8 cellular contexts compared by ENCODE assay signal in the genomic region with DNA sequence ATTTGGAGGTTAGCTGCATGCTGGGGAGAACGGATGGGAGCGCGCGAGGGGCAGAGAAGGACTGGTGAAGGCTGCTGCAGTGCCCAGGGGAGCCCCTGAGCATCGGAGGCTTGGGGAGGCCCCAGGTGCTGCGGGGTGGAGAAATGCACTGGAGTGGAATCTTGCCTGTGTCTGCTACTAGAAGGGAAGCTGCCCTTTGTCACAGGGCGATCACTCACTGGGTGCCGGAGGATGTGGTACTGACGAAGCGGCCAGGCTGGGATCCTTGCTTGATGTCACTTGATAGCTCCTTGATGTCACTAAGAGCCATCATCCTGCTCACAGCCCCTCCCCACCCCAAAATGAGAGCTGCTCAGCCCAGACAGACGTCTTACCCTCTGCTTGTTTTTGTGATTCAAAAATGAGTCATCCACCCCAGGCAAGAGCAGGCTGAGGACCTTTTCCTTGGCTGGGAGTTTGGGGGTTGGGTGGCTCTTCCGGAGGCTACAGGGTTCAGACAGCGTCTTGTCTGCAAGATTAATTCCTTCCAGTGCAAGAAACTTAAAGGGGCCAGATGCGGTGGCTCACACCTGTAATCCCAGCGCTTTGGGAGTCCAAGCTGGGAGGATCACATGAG.
DNase-seq lines count a peak whose midpoint lies in the region; ATAC-seq and TF ChIP-seq lines count a peak whose summit lies in the region.

No MANE protein-coding gene starts in this region.

- H3K9me3 Mint-ChIP-seq in activated naive CD4-positive, alpha-beta T cell treated with anti-CD3 and anti-CD28 coated beads, Interleukin-2, amount 50 U/mL, for 72 hours, result no peaks in the 10 kb centered on the region

- WGBS in mesendoderm (ENCODE audit: extremely low coverage, insufficient coverage, low lambda C conversion rate), result no CpG with 5 or more reads among the region's 15 CpGs

- no peaks in the 10 kb centered on the region for H3K9me3 ChIP-seq in HUES6 (ENCODE audit: control insufficient read depth, insufficient read depth, low read depth, low read length)

- H3K27me3 ChIP-seq in HUES6 (ENCODE audit: control insufficient read depth, insufficient read depth, low read length) (no peaks in the 10 kb centered on the region), mesendoderm (ENCODE audit: insufficient read depth, low read length, poor library complexity) (no peaks in the 10 kb centered on the region)

- H3K9ac ChIP-seq in HUES6 (ENCODE audit: low read length) (peak overlapping the region; percentile 51), mesendoderm (ENCODE audit: low read length) (no peak overlapping the region)

- no peak overlapping the region for H3K4ac ChIP-seq in mesendoderm (ENCODE audit: low read depth, low read length)

- in situ Hi-C loops in GM13977 (cut with MboI; ENCODE audit: low pct_unique_long_range_greater_than_20kb, low sequenced_read_pairs, unreplicated experiment), result no loop called here

- H3K36me3 Mint-ChIP-seq in activated naive CD4-positive, alpha-beta T cell treated with anti-CD3 and anti-CD28 coated beads, Interleukin-2, amount 50 U/mL, for 72 hours, result no peaks in the 10 kb centered on the region

- peak; percentile 73 to 78 for ATAC-seq in activated naive CD4-positive, alpha-beta T cell treated with anti-CD3 and anti-CD28 coated beads, Interleukin-2, amount 50 U/mL, for 72 hours
- no peak for ATAC-seq in GM18502 (IDR thresholded peaks at IDR 0.05; ENCODE audit: poor library complexity, unreplicated experiment)
- ATAC-seq in HG03460 (IDR thresholded peaks at IDR 0.05; ENCODE audit: unreplicated experiment), result no peak

- H3K18ac ChIP-seq in mesendoderm (ENCODE audit: low read length), result no peak overlapping the region

- H3K4me3 ChIP-seq in HUES6 (ENCODE audit: low read depth, low read length) (peak overlapping the region; percentile 17; the same call in 1 of the 2 replicates), mesendoderm (ENCODE audit: low read length) (no peak overlapping the region)

- no peak overlapping the region for H4K5ac ChIP-seq in mesendoderm (ENCODE audit: low read length)

- peaks cover 17% of the 10 kb centered on the region for H3K4me1 ChIP-seq in HUES6 (ENCODE audit: control insufficient read depth, insufficient read depth, low read length)
- no peaks in the 10 kb centered on the region for H3K4me1 ChIP-seq in mesendoderm (ENCODE audit: control insufficient read depth, low read depth, low read length)

- H3K36me3 ChIP-seq in HUES6 (ENCODE audit: control insufficient read depth, insufficient read depth, low read length) (no peaks in the 10 kb centered on the region), mesendoderm (ENCODE audit: control insufficient read depth, insufficient read depth, low read length) (no peaks in the 10 kb centered on the region)

- H3K27ac ChIP-seq in C4-2B (peak overlapping the region; percentile 91), HUES6 (ENCODE audit: low read depth, low read length) (no peak overlapping the region; the same call in 1 of the 2 replicates), mesendoderm (ENCODE audit: low read depth, low read length) (no peak overlapping the region)

- peak overlapping the region in 1 of 2 donors; percentile 53 for H3K27ac Mint-ChIP-seq in activated naive CD4-positive, alpha-beta T cell treated with anti-CD3 and anti-CD28 coated beads, Interleukin-2, amount 50 U/mL, for 72 hours

- no peak overlapping the region for H4K8ac ChIP-seq in mesendoderm (ENCODE audit: low read depth, low read length)

- H2AK5ac ChIP-seq in mesendoderm (ENCODE audit: low read length), result no peak overlapping the region

- H2BK120ac ChIP-seq in mesendoderm (ENCODE audit: low read depth, low read length), result no peak overlapping the region

- TF ChIP-seq CTCF in C4-2B (conservative IDR thresholded peaks at IDR 0.05), result no peak
- TF ChIP-seq CTCF in GM13977 (IDR thresholded peaks at IDR 0.05; ENCODE audit: extremely low read depth, insufficient read depth, missing control alignments), result no peak

- no peaks in the 10 kb centered on the region for H3K79me1 ChIP-seq in mesendoderm (ENCODE audit: low read length)

- H3K56ac ChIP-seq in mesendoderm (ENCODE audit: low read length), result peak overlapping the region; percentile 12

- H3K23ac ChIP-seq in mesendoderm (ENCODE audit: low read length), result no peak overlapping the region

- DNase-seq in activated naive CD4-positive, alpha-beta T cell treated with anti-CD3 and anti-CD28 coated beads, Interleukin-2, amount 50 U/mL, for 72 hours (ENCODE audit: low spot score in 2 of 2), result no peak
- DNase-seq in mesendoderm, result peak; percentile 88
- no peak for DNase-seq in GM13977 (ENCODE audit: low spot score)
- no peak for DNase-seq in D341Med (ENCODE audit: low spot score)

- H3K4me2 ChIP-seq in mesendoderm (ENCODE audit: low read length), result no peak overlapping the region

- no peak overlapping the region for H2BK5ac ChIP-seq in mesendoderm (ENCODE audit: low read length)

- no peaks in the 10 kb centered on the region for H3K79me2 ChIP-seq in mesendoderm (ENCODE audit: control insufficient read depth, insufficient read depth, low read length)

- no peak overlapping the region for H2BK15ac ChIP-seq in mesendoderm (replicated peaks; ENCODE audit: low read depth)

Comparison
In these comparisons a context has a peak if more than half of its experiments do, and no peak if none do; other contexts are left out.
1. ATAC-seq: peak in activated naive CD4-positive, alpha-beta T cell treated with anti-CD3 and anti-CD28 coated beads, Interleukin-2, amount 50 U/mL, for 72 hours (2 of 2); none in GM18502 (single experiment) and HG03460 (single experiment).